In the genomic region with DNA sequence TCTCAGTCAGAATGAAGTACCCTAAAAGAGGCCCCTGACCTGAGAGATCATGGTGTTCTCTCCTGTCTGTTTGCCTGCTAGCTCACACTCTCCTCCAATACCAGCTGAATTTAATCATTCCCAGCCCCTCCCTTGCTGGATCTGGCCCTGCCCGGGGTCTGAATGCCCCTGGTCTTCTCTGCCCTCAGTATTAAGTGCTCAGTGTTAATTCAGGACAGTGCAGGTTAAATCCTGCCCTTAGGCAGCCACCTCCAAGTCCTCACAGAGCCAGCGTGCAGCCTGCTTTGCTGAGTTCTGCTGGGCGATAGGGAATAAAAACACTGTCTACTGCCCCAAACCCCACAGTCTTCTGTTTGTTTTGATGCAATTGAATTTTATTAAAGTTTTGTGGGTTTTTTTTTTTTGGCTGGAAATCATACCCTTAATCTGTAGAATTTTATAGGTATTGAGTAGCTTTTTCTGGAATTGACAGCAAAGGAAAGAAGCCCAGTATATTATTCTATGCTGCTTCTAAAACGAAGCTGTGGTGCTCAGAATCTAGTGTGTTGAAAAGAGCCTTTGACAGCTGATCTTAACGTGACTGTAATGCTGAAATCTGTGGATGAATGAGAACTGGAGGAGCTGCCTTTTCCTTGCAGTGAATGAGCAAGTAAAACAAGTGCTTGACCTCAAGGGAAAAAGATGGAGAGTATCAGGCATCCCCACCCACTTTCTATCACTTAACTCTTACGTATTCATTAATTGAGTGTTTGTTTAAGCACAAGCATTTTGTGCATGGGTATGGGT, we compare ENCODE assay signal across 1 cellular context.
TF ChIP-seq lines count a peak whose summit lies in the region.

No MANE protein-coding gene starts in this region.

TF ChIP-seq in GM23338, 12 proteins besides CTCF, POLR2A, EP300 and RAD21 (continued from another document):
- no peak for TF ChIP-seq EZH2phosphoT487 (IDR thresholded peaks at IDR 0.05; ENCODE audit: unreplicated experiment)
- TF ChIP-seq STAT1 (IDR thresholded peaks at IDR 0.05; ENCODE audit: unreplicated experiment): no peak
- no peak for TF ChIP-seq NANOG (IDR thresholded peaks at IDR 0.05; ENCODE audit: borderline replicate concordance)
- TF ChIP-seq ZNF331 (CRISPR knock-in tag; IDR thresholded peaks at IDR 0.05; ENCODE audit: low read depth): no peak
- TF ChIP-seq CREB1 (CRISPR knock-in tag; IDR thresholded peaks at IDR 0.05; ENCODE audit: low read depth): no peak
